ENCODE assay signal across 1 cellular context in genomic region chr14:34025325-34026017, GRCh38.
TF ChIP-seq lines count a peak whose summit lies in the region.

No MANE protein-coding gene starts in this region.

TF ChIP-seq in HepG2, 621 proteins besides CTCF, POLR2A, EP300 and RAD21 (continued from another document and continues in another):
- TF ChIP-seq RNF219 (CRISPR knock-in tag; IDR thresholded peaks at IDR 0.05) (no peak), ZNF251 (CRISPR knock-in tag; IDR thresholded peaks at IDR 0.05) (0 out of 2 replicates have a peak, but pooled peaks have one; percentile 54), ZNF441 (CRISPR knock-in tag; IDR thresholded peaks at IDR 0.05; ENCODE audit: borderline replicate concordance) (0 out of 2 replicates have a peak, but pooled peaks have one; percentile 23), ZBTB3 (CRISPR knock-in tag; IDR thresholded peaks at IDR 0.05; ENCODE audit: borderline replicate concordance, low read depth) (0 out of 2 replicates have a peak, but pooled peaks have one; percentile 68), CEBPB (IDR thresholded peaks at IDR 0.05; ENCODE audit: borderline replicate concordance, low read depth, low read length) (peak; percentile 37; the same call in 1 of the 2 replicates), TEAD3 (CRISPR knock-in tag; optimal IDR thresholded peaks at IDR 0.05; ENCODE audit: borderline replicate concordance) (peak; percentile 86), ZNF317 (CRISPR knock-in tag; IDR thresholded peaks at IDR 0.05) (0 out of 2 replicates have a peak, but pooled peaks have one; percentile 26), FOSL2 (CRISPR knock-in tag; IDR thresholded peaks at IDR 0.05) (peak; percentile 30; the same call in 1 of the 2 replicates), YY1 (IDR thresholded peaks at IDR 0.05; ENCODE audit: insufficient read depth, insufficient replicate concordance, low read depth, low read length) (no peak), NPAS2 (CRISPR knock-in tag; IDR thresholded peaks at IDR 0.05; ENCODE audit: borderline replicate concordance) (no peak), HMGXB4 (CRISPR knock-in tag; IDR thresholded peaks at IDR 0.05; ENCODE audit: borderline replicate concordance in 1 of 2, low read depth in 1 of 2) (0 out of 4 replicates have a peak, but pooled peaks of 1 of the 2 experiments have one; percentile 33), ZSCAN22 (CRISPR knock-in tag; IDR thresholded peaks at IDR 0.05) (peak; percentile 27; the same call in 1 of the 2 replicates), ZNF34 (CRISPR knock-in tag; IDR thresholded peaks at IDR 0.05; ENCODE audit: borderline replicate concordance) (0 out of 2 replicates have a peak, but pooled peaks have one; percentile 83), ZNF292 (CRISPR knock-in tag; IDR thresholded peaks at IDR 0.05; ENCODE audit: borderline replicate concordance, low read depth) (0 out of 2 replicates have a peak, but pooled peaks have one; percentile 17), ZNF564 (CRISPR knock-in tag; IDR thresholded peaks at IDR 0.05) (no peak), ZNF710 (CRISPR knock-in tag; IDR thresholded peaks at IDR 0.05; ENCODE audit: borderline replicate concordance) (peak; percentile 23; the same call in 1 of the 2 replicates), AKNA (CRISPR knock-in tag; IDR thresholded peaks at IDR 0.05; ENCODE audit: borderline replicate concordance) (no peak), ZNF678 (CRISPR knock-in tag; IDR thresholded peaks at IDR 0.05) (peak; percentile 48; the same call in 1 of the 2 replicates), NR2F1 (CRISPR knock-in tag; IDR thresholded peaks at IDR 0.05) (no peak), ZNF510 (CRISPR knock-in tag; IDR thresholded peaks at IDR 0.05; ENCODE audit: low read depth) (0 out of 2 replicates have a peak, but pooled peaks have one; percentile 46), DPF2 (CRISPR knock-in tag; IDR thresholded peaks at IDR 0.05; ENCODE audit: borderline replicate concordance, low read depth) (0 out of 2 replicates have a peak, but pooled peaks have one; percentile 49), ZNF460 (CRISPR knock-in tag; IDR thresholded peaks at IDR 0.05; ENCODE audit: borderline replicate concordance) (peak; percentile 85), ZGPAT (CRISPR knock-in tag; IDR thresholded peaks at IDR 0.05) (no peak), ZSCAN29 (CRISPR knock-in tag; conservative IDR thresholded peaks at IDR 0.05) (0 out of 2 replicates have a peak, but pooled peaks have one; percentile 26), MTA1 (CRISPR knock-in tag; IDR thresholded peaks at IDR 0.05; ENCODE audit: borderline replicate concordance) (no peak), CEBPG (CRISPR knock-in tag; IDR thresholded peaks at IDR 0.05) (peak; percentile 71; the same call in 1 of the 2 replicates), ZNF350 (CRISPR knock-in tag; IDR thresholded peaks at IDR 0.05; ENCODE audit: borderline replicate concordance, low read depth) (peak; percentile 59; the same call in 1 of the 2 replicates), HIVEP1 (CRISPR knock-in tag; IDR thresholded peaks at IDR 0.05) (peak; percentile 74), GMEB1 (CRISPR knock-in tag; IDR thresholded peaks at IDR 0.05; ENCODE audit: borderline replicate concordance) (0 out of 2 replicates have a peak, but pooled peaks have one; percentile 17), MATR3 (CRISPR knock-in tag; IDR thresholded peaks at IDR 0.05) (no peak), PRPF4 (IDR thresholded peaks at IDR 0.05; ENCODE audit: low read depth, low read length, poor library complexity, severe bottlenecking) (no peak), ZNF10 (CRISPR knock-in tag; IDR thresholded peaks at IDR 0.05; ENCODE audit: borderline replicate concordance, low read depth) (no peak), ZNF12 (CRISPR knock-in tag; IDR thresholded peaks at IDR 0.05) (peak; percentile 62; the same call in 1 of the 2 replicates), SIX4 (CRISPR knock-in tag; IDR thresholded peaks at IDR 0.05) (no peak), ZNF263 (CRISPR knock-in tag; IDR thresholded peaks at IDR 0.05) (no peak), DMTF1 (CRISPR knock-in tag; IDR thresholded peaks at IDR 0.05) (peak; percentile 52; the same call in 1 of the 2 replicates), ZFYVE20 (CRISPR knock-in tag; IDR thresholded peaks at IDR 0.05; ENCODE audit: borderline replicate concordance, low read depth) (no peak), SP4 (CRISPR knock-in tag; IDR thresholded peaks at IDR 0.05) (0 out of 2 replicates have a peak, but pooled peaks have one; percentile 37), NCOA1 (CRISPR knock-in tag; IDR thresholded peaks at IDR 0.05) (0 out of 2 replicates have a peak, but pooled peaks have one; percentile 10), MXD3 (CRISPR knock-in tag; IDR thresholded peaks at IDR 0.05) (no peak), ZNF570 (CRISPR knock-in tag; IDR thresholded peaks at IDR 0.05; ENCODE audit: borderline replicate concordance) (peak; percentile 53; the same call in 1 of the 2 replicates)
